In the genomic region with DNA sequence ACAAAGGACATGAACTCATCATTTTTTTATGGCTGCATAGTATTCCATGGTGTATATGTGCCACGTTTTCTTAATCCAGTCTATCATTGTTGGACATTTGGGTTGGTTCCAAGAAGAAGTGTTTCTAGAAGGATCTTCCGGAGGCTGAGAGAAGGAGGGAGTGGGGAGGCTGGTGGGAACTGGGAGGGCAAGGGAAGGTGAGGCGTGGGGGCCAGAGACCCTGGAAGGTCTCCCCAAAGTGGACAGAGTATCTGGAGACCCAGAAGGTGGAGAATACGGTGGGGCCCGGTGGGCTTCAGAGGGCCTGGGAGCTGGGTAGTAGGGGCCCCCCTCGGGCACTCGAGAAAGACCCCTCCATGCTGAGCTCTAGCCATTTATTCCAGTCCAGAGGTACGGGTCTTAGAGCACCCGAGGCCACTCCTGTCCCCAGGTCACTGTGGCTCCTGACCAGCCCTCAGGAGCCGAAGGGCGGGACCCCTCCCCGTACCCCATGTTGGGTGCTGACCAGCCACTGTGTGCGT, we compare ENCODE assay signal across 20 cellular contexts. TPM values are rescaled to one million over a fixed set of nuclear protein-coding genes. Genes with fewer than 3 reads are reported as not detected.
A peak's percentile ranks its signal among the peaks of the same experiment; 100 is the strongest.
DNase-seq lines count a peak whose midpoint lies in the region; ATAC-seq and TF ChIP-seq lines count a peak whose summit lies in the region.
"Had no signal": no experiment of that assay in that cellular context is flagged by ENCODE, and none has a peak within 500 bp of the region (broad histone marks: within the 10 kb centered on the region; RNA-seq: fewer than 3 reads in every experiment).

No MANE protein-coding gene starts in this region.

- TF ChIP-seq EP300 in suprapubic skin (IDR thresholded peaks at IDR 0.05) (no peak), tibial nerve (IDR thresholded peaks at IDR 0.05) (no peak)

- intact Hi-C loops in Right ventricle myocardium superior (cut with DNase I) (no loop called here), heart right ventricle (cut with DNase I) (no loop called here)

- ATAC-seq in Right ventricle myocardium superior (ENCODE audit: poor library complexity) (no peak), heart right ventricle (no peak), HG02973 (IDR thresholded peaks at IDR 0.05; ENCODE audit: unreplicated experiment) (no peak)
- ATAC-seq: HCT116 had no signal

- H3K4me1 ChIP-seq in heart right ventricle (no peaks in the 10 kb centered on the region), suprapubic skin (no peaks in the 10 kb centered on the region), tibial nerve (no peaks in the 10 kb centered on the region)

- DNase-seq in Right ventricle myocardium superior (peak; percentile 25), heart right ventricle (no peak), coronary artery (ENCODE audit: low spot score) (peak; percentile 50), islet precursor cell (peak; percentile 24), suprapubic skin (ENCODE audit: low spot score in 2 of 2) (peak; percentile 37 to 53), tibial nerve (ENCODE audit: low spot score in 2 of 2) (no peak)
- DNase-seq: ACHN, C1 segment of cervical spinal cord, GOT3, KG1, MV-4-11, NCI-H1694 treated with DMSO at 0.1 percent for 48 hours, NCI-H2107, NCI-H226, NCI-H524, NCI-H82, RPMI8226 had no signal

- TF ChIP-seq CTCF in heart right ventricle (IDR thresholded peaks at IDR 0.05) (no peak), coronary artery (IDR thresholded peaks at IDR 0.05) (no peak), suprapubic skin (IDR thresholded peaks at IDR 0.05) (no peak), tibial nerve (IDR thresholded peaks at IDR 0.05) (no peak)

- H3K4me3 ChIP-seq in heart right ventricle (no peak overlapping the region), coronary artery (no peak overlapping the region), suprapubic skin (no peak overlapping the region), tibial nerve (no peak overlapping the region)

- no peaks in the 10 kb centered on the region for H3K9me3 ChIP-seq in heart right ventricle
- H3K9me3 ChIP-seq in suprapubic skin, result no peaks in the 10 kb centered on the region
- no peaks in the 10 kb centered on the region for H3K9me3 ChIP-seq in tibial nerve

- H3K36me3 ChIP-seq in heart right ventricle (no peaks in the 10 kb centered on the region), suprapubic skin (no peaks in the 10 kb centered on the region), tibial nerve (no peaks in the 10 kb centered on the region)

- H3K27ac ChIP-seq in heart right ventricle (no peak overlapping the region), coronary artery (no peak overlapping the region), suprapubic skin (no peak overlapping the region), tibial nerve (no peak overlapping the region)

- TF ChIP-seq POLR2A in suprapubic skin (IDR thresholded peaks at IDR 0.05) (no peak), tibial nerve (IDR thresholded peaks at IDR 0.05) (no peak)

- WGBS in heart right ventricle, 2 donors, result 75 to 79% methylated on average over 13 of the region's 13 CpGs
- WGBS in suprapubic skin, result 77% methylated on average over 13 of the region's 13 CpGs
- 70 to 77% methylated on average over 13 of the region's 13 CpGs for WGBS in tibial nerve, 2 donors

- H3K27me3 ChIP-seq in heart right ventricle (peaks cover 0 to 30% (median 18%) of the 10 kb centered on the region in 7 donors), suprapubic skin (peaks cover 41% of the 10 kb centered on the region), tibial nerve (peaks cover 0 to 23% of the 10 kb centered on the region in 2 donors)

RNA-seq across cellular contexts. Expression of a gene that starts 38.9 kb away (rescaled TPM):
- total RNA-seq in Right ventricle myocardium superior (not detected), heart right ventricle (not detected), suprapubic skin (not detected), tibial nerve (not detected)
- not detected for polyA plus RNA-seq in heart right ventricle
- total RNA-seq: CD8-positive, alpha-beta memory T cell had no signal
- polyA plus RNA-seq: CD8-positive, alpha-beta memory T cell had no signal

RNA-seq across cellular contexts. Expression of a gene that starts 44.1 kb away (rescaled TPM):
- total RNA-seq in Right ventricle myocardium superior (not detected), heart right ventricle (under 1 TPM in 1 of 10 donors, not detected in 9; 0.03 TPM), suprapubic skin (under 1 TPM; 0.05 to 0.17 (median 0.12) TPM), tibial nerve (not detected)
- not detected for polyA plus RNA-seq in heart right ventricle
- total RNA-seq: CD8-positive, alpha-beta memory T cell had no signal
- polyA plus RNA-seq: CD8-positive, alpha-beta memory T cell had no signal

Comparison
In these comparisons a context has a peak if more than half of its experiments do, and no peak if none do; other contexts are left out.
1. DNase-seq: peak in Right ventricle myocardium superior (single experiment), coronary artery (single experiment), islet precursor cell (single experiment) and suprapubic skin (2 of 2); none in heart right ventricle (0 of 2) and tibial nerve (0 of 2).